Comparison of ENCODE assay signal across 15 cellular contexts in the genomic region with DNA sequence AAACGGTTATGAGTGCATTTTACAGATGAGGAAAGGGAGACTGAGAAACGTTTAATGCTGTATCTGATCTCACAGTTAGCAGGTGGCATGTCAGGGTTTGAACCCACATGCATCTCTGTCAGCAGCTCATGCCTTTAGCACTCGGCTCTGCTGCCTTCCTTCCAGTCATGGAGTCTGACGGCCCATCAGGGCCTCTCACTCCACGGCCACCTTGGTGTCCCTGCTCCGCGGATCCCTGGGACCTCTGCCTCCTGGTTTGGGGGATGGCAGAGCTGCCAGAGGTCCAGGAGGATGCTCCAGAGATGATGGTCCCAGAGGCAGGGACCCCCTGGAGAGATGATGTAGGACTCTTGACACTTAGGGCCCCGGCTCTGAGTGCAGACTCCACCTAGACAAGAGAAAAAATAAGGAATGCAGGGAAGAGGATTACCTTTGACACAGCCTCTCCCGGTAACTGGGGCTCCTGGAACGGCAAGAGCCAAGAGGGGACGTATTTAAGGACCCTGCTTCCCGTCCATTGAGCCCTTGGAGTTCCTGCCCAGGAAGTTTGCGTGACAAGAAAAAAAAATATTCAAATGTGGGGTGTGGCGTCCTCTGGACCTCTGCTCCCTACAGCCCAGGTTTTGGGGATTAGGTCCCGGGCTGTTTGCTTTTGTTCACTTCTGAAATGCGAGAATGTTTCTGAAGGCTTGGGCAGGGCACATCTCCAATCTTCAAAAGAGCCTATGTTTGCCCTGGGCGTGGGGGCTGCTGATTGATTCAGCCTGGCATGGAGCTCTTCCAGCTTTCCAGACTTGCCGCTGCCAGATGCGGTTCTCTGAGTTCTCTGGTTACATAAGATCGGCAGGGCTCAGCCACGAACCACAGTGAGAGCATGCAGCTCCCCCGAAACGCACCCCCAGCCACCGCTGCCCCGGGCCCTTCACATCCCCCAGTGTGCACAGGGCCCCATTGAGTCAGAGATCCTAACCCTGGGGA. TPM values are rescaled to one million over a fixed set of nuclear protein-coding genes. Genes with fewer than 3 reads are reported as not detected.
DNase-seq lines count a peak whose midpoint lies in the region; ATAC-seq and TF ChIP-seq lines count a peak whose summit lies in the region.
"Had no signal": no experiment of that assay in that cellular context is flagged by ENCODE, and none has a peak within 500 bp of the region (broad histone marks: within the 10 kb centered on the region; RNA-seq: fewer than 3 reads in every experiment).

Gene ALDH3A1, minus strand, starts transcription at position 470 of the 978 bp plus-strand sequence. CDS start 3,169 bp downstream, outside the sequence.

- H3K27ac Mint-ChIP-seq in nephron progenitor cell, result peak within 1 kb of the TSS; percentile 4

- H3K9me3 Mint-ChIP-seq in nephron progenitor cell, result no peaks in the 10 kb centered on the region

- H3K9me3 ChIP-seq in psoas muscle, result no peaks in the 10 kb centered on the region

- H3K4me1 Mint-ChIP-seq in nephron progenitor cell, result peaks cover 29% of the 10 kb centered on the region

- no peaks in the 10 kb centered on the region for H3K27me3 ChIP-seq in psoas muscle (ENCODE audit: insufficient read depth in 3 of 3, low read length in 2 of 3)

- 40 to 43% (median 41%) methylated on average over 25 of the region's 25 CpGs for WGBS in psoas muscle, 3 donors

- peaks cover 14% of the 10 kb centered on the region for H3K4me1 ChIP-seq in psoas muscle

- DNase-seq in AG20443 (ENCODE audit: low spot score) (peak; percentile 53), NCI-H460 (ENCODE audit: extremely low read depth, low read depth) (peak; percentile 83), epithelial cell of prostate (ENCODE audit: low read depth, low spot score) (no peak), nephron progenitor cell (no peak), NCI-H2029 (lab: John Stamatoyannopoulos, UW) (no peak), SHP77 treated with DMSO at 0.1 percent for 48 hours (lab: John Stamatoyannopoulos, UW) (no peak), psoas muscle (no peak)
- DNase-seq in activated naive CD4-positive, alpha-beta T cell treated with Interleukin-2 at 50 U/mL for 16 hours, result no peak
- DNase-seq: activated CD4-positive, alpha-beta T cell treated with anti-CD3 and anti-CD28 coated beads, Interleukin-2, amount 50 U/mL, for 1 hour; EL; left ventricle myocardium superior; NCI-H1105; trophoblast cell had no signal

- peak within 1 kb of the TSS; percentile 19 for H3K4me3 Mint-ChIP-seq in nephron progenitor cell

- H3K4me3 ChIP-seq in psoas muscle, result no peak within 1 kb of the TSS
- H3K4me3 ChIP-seq: cardiac muscle cell had no signal

- ATAC-seq in psoas muscle, result no peak
- ATAC-seq: left ventricle myocardium superior had no signal

- H3K36me3 ChIP-seq in psoas muscle (ENCODE audit: insufficient read depth in 1 of 2, low read depth in 1 of 2), result no peaks in the 10 kb centered on the region
- H3K36me3 ChIP-seq: cardiac muscle cell had no signal

- H3K27me3 Mint-ChIP-seq in nephron progenitor cell (ENCODE audit: low read depth, poor library complexity), result peaks cover 34% of the 10 kb centered on the region

- TF ChIP-seq CTCF in nephron progenitor cell (IDR thresholded peaks at IDR 0.05) (no peak), psoas muscle (IDR thresholded peaks at IDR 0.05) (no peak)

- H3K27ac ChIP-seq in epithelial cell of prostate (peak within 1 kb of the TSS; percentile 58), psoas muscle (no peak within 1 kb of the TSS)
- H3K27ac ChIP-seq: cardiac muscle cell had no signal

- intact Hi-C loops in psoas muscle (cut with DNase I), result no loop called here

- no peaks in the 10 kb centered on the region for H3K36me3 Mint-ChIP-seq in nephron progenitor cell (ENCODE audit: low read depth)

RNA-seq across cellular contexts. Expression of gene ALDH3A1, which starts in this region (rescaled TPM):
- 403 and 460 TPM in 2 replicates for total RNA-seq in NCI-H460 (2014; rRNA removed; shearing (Covaris generic))
- polyA plus RNA-seq in NCI-H460 (2014; cell fraction: nucleus; rRNA removed), result 880 and 904 TPM in 2 replicates
- 1 to 10 TPM in 1 of 4 donors, under 1 TPM in 2, not detected in 1; 0.17 to 6.5 (median 0.24) TPM for total RNA-seq in psoas muscle
- polyA plus RNA-seq in psoas muscle, result under 1 TPM; 0.05 to 0.20 (median 0.12) TPM
- total RNA-seq: cardiac muscle cell, fibroblast of villous mesenchyme, left ventricle myocardium superior had no signal
- polyA plus RNA-seq: cardiac muscle cell had no signal

Comparison
In these comparisons a context has a peak if more than half of its experiments do, and no peak if none do; other contexts are left out.
1. RNA of gene ALDH3A1 (total RNA-seq): 403 to 460 TPM in NCI-H460; 0.17 to 6.5 TPM in psoas muscle; every median in the first group is over 10 times any median in the second.
2. DNase-seq: peak in AG20443 (single experiment) and NCI-H460 (single experiment); none in epithelial cell of prostate (single experiment), nephron progenitor cell (single experiment), NCI-H2029 (single experiment), SHP77 treated with DMSO at 0.1 percent for 48 hours (single experiment), psoas muscle (0 of 2) and activated naive CD4-positive, alpha-beta T cell treated with Interleukin-2 at 50 U/mL for 16 hours (single experiment).